In genomic region chr11:35146711-35147110, GRCh38 we compare ENCODE assay signal across 11 cellular contexts. TPM values are rescaled to one million over a fixed set of nuclear protein-coding genes. Genes with fewer than 3 reads are reported as not detected.
DNase-seq lines count a peak whose midpoint lies in the region; ATAC-seq and TF ChIP-seq lines count a peak whose summit lies in the region.
"Had no signal": no experiment of that assay in that cellular context is flagged by ENCODE, and none has a peak within 500 bp of the region (broad histone marks: within the 10 kb centered on the region; RNA-seq: fewer than 3 reads in every experiment).

No MANE protein-coding gene starts in this region.

- peaks cover 17% of the 10 kb centered on the region for H4K20me1 ChIP-seq in PC-9 (ENCODE audit: insufficient read depth)

- H3K9me2 ChIP-seq in PC-9 (ENCODE audit: insufficient read depth): no peaks in the 10 kb centered on the region

- no peak overlapping the region for H2AFZ ChIP-seq in PC-9

- H3K4me3 ChIP-seq in PC-9: peak overlapping the region; percentile 70; the same call in 1 of the 2 replicates

- H3K27me3 Mint-ChIP-seq in activated CD8-positive, alpha-beta memory T cell treated with anti-CD3 and anti-CD28 coated beads, Interleukin-2, amount 10 ng/mL, durations not matched to agents 7 days and 5 days: no peaks in the 10 kb centered on the region
- H3K27me3 Mint-ChIP-seq in central memory CD8-positive, alpha-beta T cell: no peaks in the 10 kb centered on the region
- H3K27me3 Mint-ChIP-seq in stimulated activated memory B cell treated with anti-CD40 and anti-IgM and Interleukin-4, amounts not matched to agents 10 μg/mL and 1 μg/mL and 100 μg/mL, for 72 hours: no peaks in the 10 kb centered on the region

- ATAC-seq in activated CD8-positive, alpha-beta memory T cell treated with anti-CD3 and anti-CD28 coated beads, Interleukin-2, amount 10 ng/mL, durations not matched to agents 7 days and 5 days: peak; percentile 45
- ATAC-seq in central memory CD8-positive, alpha-beta T cell (replicated peaks; ENCODE audit: extremely low read depth, poor library complexity, severe bottlenecking): no peak
- no peak for ATAC-seq in stimulated activated memory B cell treated with anti-CD40 and anti-IgM and Interleukin-4, amounts not matched to agents 10 μg/mL and 1 μg/mL and 100 μg/mL, for 72 hours
- ATAC-seq in Right ventricle myocardium inferior (no peak), GM19395 (IDR thresholded peaks at IDR 0.05; ENCODE audit: unreplicated experiment) (no peak)

- H3K9me3 Mint-ChIP-seq in activated CD8-positive, alpha-beta memory T cell treated with anti-CD3 and anti-CD28 coated beads, Interleukin-2, amount 10 ng/mL, durations not matched to agents 7 days and 5 days (ENCODE audit: low read depth): no peaks in the 10 kb centered on the region
- no peaks in the 10 kb centered on the region for H3K9me3 Mint-ChIP-seq in central memory CD8-positive, alpha-beta T cell
- H3K9me3 Mint-ChIP-seq in stimulated activated memory B cell treated with anti-CD40 and anti-IgM and Interleukin-4, amounts not matched to agents 10 μg/mL and 1 μg/mL and 100 μg/mL, for 72 hours: no peaks in the 10 kb centered on the region

- H3K36me3 ChIP-seq in PC-9 (ENCODE audit: low read depth): peaks cover 75% of the 10 kb centered on the region

- H3K27ac ChIP-seq in PC-9: peak overlapping the region; percentile 91

- CTCF ChIA-PET in activated CD8-positive, alpha-beta memory T cell treated with anti-CD3 and anti-CD28 coated beads, Interleukin-2, amount 10 ng/mL, durations not matched to agents 7 days and 5 days (lab: Charles Lee): interaction anchor here (0.8 to 7.4 kb wide), 9 partner anchors 8 to 143 kb away, joined by 3 to 101 read pairs (median 5); no protein-coding TSS in a partner anchor
- CTCF ChIA-PET in PC-9 (lab: Charles Lee): interaction anchor here (0.9 kb wide), 1 partner anchor 91 kb away, joined by 3 read pairs; no protein-coding TSS in a partner anchor

- TF ChIP-seq CTCF in PC-9 (conservative IDR thresholded peaks at IDR 0.05): no peak

- H3K27ac Mint-ChIP-seq in activated CD8-positive, alpha-beta memory T cell treated with anti-CD3 and anti-CD28 coated beads, Interleukin-2, amount 10 ng/mL, durations not matched to agents 7 days and 5 days: peak overlapping the region; percentile 92
- H3K27ac Mint-ChIP-seq in central memory CD8-positive, alpha-beta T cell (ENCODE audit: low read depth): peak overlapping the region; percentile 94
- peak overlapping the region; percentile 82 for H3K27ac Mint-ChIP-seq in stimulated activated memory B cell treated with anti-CD40 and anti-IgM and Interleukin-4, amounts not matched to agents 10 μg/mL and 1 μg/mL and 100 μg/mL, for 72 hours

- H3K79me2 ChIP-seq in PC-9 (ENCODE audit: low read depth): peaks cover 100% of the 10 kb centered on the region

- no peak for DNase-seq in activated CD8-positive, alpha-beta memory T cell treated with anti-CD3 and anti-CD28 coated beads, Interleukin-2, amount 10 ng/mL, durations not matched to agents 7 days and 5 days
- no peak for DNase-seq in activated CD8-positive, alpha-beta memory T cell treated with anti-CD3 and anti-CD28 coated beads, Interleukin-2, amount 50 U/mL, for 48 hours
- no peak for DNase-seq in PC-9
- DNase-seq in central memory CD8-positive, alpha-beta T cell (ENCODE audit: low spot score in 2 of 2): no peak
- no peak for DNase-seq in NCI-H1694 treated with DMSO at 0.1 percent for 48 hours (lab: John Stamatoyannopoulos, UW)
- DNase-seq in Right ventricle myocardium inferior (ENCODE audit: missing footprints): no peak
- DNase-seq: amygdala, NCI-H1436, OCI-M1 had no signal

- peaks cover 97% of the 10 kb centered on the region for H3K4me1 ChIP-seq in PC-9 (replicated peaks; ENCODE audit: insufficient read depth)

- H3K36me3 Mint-ChIP-seq in activated CD8-positive, alpha-beta memory T cell treated with anti-CD3 and anti-CD28 coated beads, Interleukin-2, amount 10 ng/mL, durations not matched to agents 7 days and 5 days: peaks cover 61% of the 10 kb centered on the region
- peaks cover 85% of the 10 kb centered on the region for H3K36me3 Mint-ChIP-seq in central memory CD8-positive, alpha-beta T cell (ENCODE audit: insufficient read depth)
- peaks cover 23% of the 10 kb centered on the region for H3K36me3 Mint-ChIP-seq in stimulated activated memory B cell treated with anti-CD40 and anti-IgM and Interleukin-4, amounts not matched to agents 10 μg/mL and 1 μg/mL and 100 μg/mL, for 72 hours

- H3K4me1 Mint-ChIP-seq in activated CD8-positive, alpha-beta memory T cell treated with anti-CD3 and anti-CD28 coated beads, Interleukin-2, amount 10 ng/mL, durations not matched to agents 7 days and 5 days: peaks cover 90% of the 10 kb centered on the region
- peaks cover 98% of the 10 kb centered on the region for H3K4me1 Mint-ChIP-seq in central memory CD8-positive, alpha-beta T cell
- peaks cover 90% of the 10 kb centered on the region for H3K4me1 Mint-ChIP-seq in stimulated activated memory B cell treated with anti-CD40 and anti-IgM and Interleukin-4, amounts not matched to agents 10 μg/mL and 1 μg/mL and 100 μg/mL, for 72 hours

- intact Hi-C loops in PC-9 (cut with micrococcal nuclease; ENCODE audit: unreplicated experiment) (loop anchor here (10.0 kb wide), 2 partner anchors 68 to 218 kb away; no protein-coding TSS in a partner anchor), Right ventricle myocardium inferior (cut with DNase I) (no loop called here)

- H3F3A ChIP-seq in PC-9 (ENCODE audit: insufficient read depth, low read depth): peaks cover 83% of the 10 kb centered on the region

- no peaks in the 10 kb centered on the region for H3K27me3 ChIP-seq in PC-9 (ENCODE audit: insufficient read depth, low read depth)

- POLR2A ChIA-PET in PC-9 (lab: Charles Lee; ENCODE audit: unreplicated experiment): interaction anchor here (0.6 kb wide), 2 partner anchors 85 to 1372 kb away, joined by 4 read pairs; no protein-coding TSS in a partner anchor

- BruUV-seq in PC-9 (replicated peaks; lab: Mats Ljungman, UMichigan): no TSS peak

- H3K4me2 ChIP-seq in PC-9: peak overlapping the region; percentile 97

- 0 out of 2 replicates have a peak, but pooled peaks cover 3% of the 10 kb centered on the region for H3K9me3 ChIP-seq in PC-9 (ENCODE audit: insufficient read depth, low read depth)

- H3K4me3 Mint-ChIP-seq in activated CD8-positive, alpha-beta memory T cell treated with anti-CD3 and anti-CD28 coated beads, Interleukin-2, amount 10 ng/mL, durations not matched to agents 7 days and 5 days: peak overlapping the region; percentile 68
- H3K4me3 Mint-ChIP-seq in central memory CD8-positive, alpha-beta T cell: peak overlapping the region; percentile 87
- H3K4me3 Mint-ChIP-seq in stimulated activated memory B cell treated with anti-CD40 and anti-IgM and Interleukin-4, amounts not matched to agents 10 μg/mL and 1 μg/mL and 100 μg/mL, for 72 hours: peak overlapping the region; percentile 37

RNA-seq across cellular contexts. Expression of gene CD44, which starts 7.7 kb away (rescaled TPM):
- total RNA-seq in activated CD8-positive, alpha-beta memory T cell treated with anti-CD3 and anti-CD28 coated beads, Interleukin-2, amount 10 ng/mL, durations not matched to agents 7 days and 5 days: 100 to 1,000 TPM; 212 to 294 TPM
- total RNA-seq in PC-9 (2021) (775 and 872 TPM in 2 replicates), Right ventricle myocardium inferior (19.9 TPM)

Comparison
In these comparisons a context has a peak if more than half of its experiments do, and no peak if none do; other contexts are left out.
1. H3K4me3 Mint-ChIP-seq: peak in every context shown above with its lines; median percentile 87 in central memory CD8-positive, alpha-beta T cell; 68 in activated CD8-positive, alpha-beta memory T cell treated with anti-CD3 and anti-CD28 coated beads, Interleukin-2, amount 10 ng/mL, durations not matched to agents 7 days and 5 days; 37 in stimulated activated memory B cell treated with anti-CD40 and anti-IgM and Interleukin-4, amounts not matched to agents 10 μg/mL and 1 μg/mL and 100 μg/mL, for 72 hours.
2. RNA of gene CD44, which starts 7.7 kb away (total RNA-seq): 775 to 872 TPM in PC-9 and 212 to 294 TPM in activated CD8-positive, alpha-beta memory T cell treated with anti-CD3 and anti-CD28 coated beads, Interleukin-2, amount 10 ng/mL, durations not matched to agents 7 days and 5 days; 19.9 TPM in Right ventricle myocardium inferior (single experiment); every median in the first group is over 10 times any median in the second.
3. Peak in every context shown above with its lines, with median percentiles within 50 percentile points of each other: H3K27ac Mint-ChIP-seq.